ENCODE assay signal across 14 cellular contexts in the genomic region with DNA sequence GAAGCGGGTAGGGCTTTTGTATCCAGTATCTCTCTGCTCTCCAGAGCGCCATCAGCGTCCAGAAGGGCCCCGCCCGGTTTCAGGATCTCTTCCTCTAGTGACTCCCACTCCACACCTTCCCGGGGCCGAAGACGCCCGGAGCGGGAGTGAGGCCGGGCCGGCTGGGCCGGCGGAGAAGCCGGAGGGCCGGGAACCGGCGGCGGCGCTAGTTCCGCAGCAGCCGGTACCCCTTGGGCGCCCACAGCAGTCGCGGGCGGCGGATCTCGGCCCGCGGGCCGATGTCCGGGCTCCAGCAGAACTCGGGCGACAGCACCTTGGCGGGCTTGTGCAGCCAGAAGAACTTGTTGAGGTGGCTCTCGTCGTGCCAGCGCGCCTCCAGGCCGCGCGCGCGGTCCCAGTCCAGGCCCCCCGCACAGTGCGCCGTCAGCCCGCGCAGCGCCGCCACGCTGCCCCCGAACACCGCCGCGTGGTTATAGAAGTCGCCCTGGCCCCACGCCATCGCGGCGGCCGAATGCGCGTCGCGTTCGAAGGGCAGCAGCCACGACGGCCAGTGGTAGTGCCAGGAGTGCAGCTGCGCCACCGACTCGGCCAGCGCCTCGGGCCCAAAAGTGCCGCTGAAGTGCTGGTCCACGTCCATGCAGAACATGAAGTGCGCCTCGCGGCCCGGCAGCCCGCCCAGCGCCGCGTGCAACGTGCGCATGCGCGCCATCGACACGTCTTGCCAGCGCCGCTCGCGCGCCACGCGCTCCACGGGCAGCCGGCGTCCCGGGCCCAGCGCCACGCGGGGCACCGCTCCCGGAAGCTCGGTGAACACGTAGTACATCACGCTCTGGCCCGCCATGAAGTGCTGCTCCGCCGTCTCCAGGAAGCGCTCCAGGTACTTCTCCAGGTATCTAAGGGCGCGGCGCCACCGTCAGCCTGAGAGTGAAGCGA. TPM values are rescaled to one million over a fixed set of nuclear protein-coding genes. Genes with fewer than 3 reads are reported as not detected.
DNase-seq lines count a peak whose midpoint lies in the region; ATAC-seq and TF ChIP-seq lines count a peak whose summit lies in the region.
"Had no signal": no experiment of that assay in that cellular context is flagged by ENCODE, and none has a peak within 500 bp of the region (broad histone marks: within the 10 kb centered on the region; RNA-seq: fewer than 3 reads in every experiment).

No MANE protein-coding gene starts in this region.

- TF ChIP-seq POLR2A in thyroid gland (IDR thresholded peaks at IDR 0.05), result no peak

- no peaks in the 10 kb centered on the region for H3K79me2 ChIP-seq in fibroblast of lung (ENCODE audit: control insufficient read depth, insufficient read depth, low read length)

- peaks cover 3% of the 10 kb centered on the region for H3K27me3 ChIP-seq in fibroblast of lung (ENCODE audit: control insufficient read depth, insufficient read depth, low read length)
- H3K27me3 ChIP-seq in thyroid gland, result no peaks in the 10 kb centered on the region
- H3K27me3 ChIP-seq: adrenal gland had no signal

- H3K36me3 ChIP-seq in fibroblast of lung (ENCODE audit: control insufficient read depth, insufficient read depth, low read length) (no peaks in the 10 kb centered on the region), mucosa of descending colon (ENCODE audit: low read depth) (no peaks in the 10 kb centered on the region), thyroid gland (no peaks in the 10 kb centered on the region)
- H3K36me3 ChIP-seq: adrenal gland had no signal

- DNase-seq in activated CD4-positive, alpha-beta T cell treated with anti-CD3 and anti-CD28 coated beads for 48 hours, result peak; percentile 20
- DNase-seq in activated CD4-positive, alpha-beta T cell treated with anti-CD3 and anti-CD28 coated beads, Interleukin-2, amount 50 U/mL, for 1 hour, result no peak
- DNase-seq in fibroblast of lung (ENCODE audit: low read depth in 2 of 2) (peak in 1 of 2 donors; percentile 25), mucosa of descending colon (no peak), thyroid gland (peak; percentile 41 to 50)
- DNase-seq in activated CD8-positive, alpha-beta memory T cell treated with anti-CD3 and anti-CD28 coated beads, Interleukin-2, amount 50 U/mL, for 48 hours, result no peak
- DNase-seq: activated CD4-positive, alpha-beta T cell treated with anti-CD3 and anti-CD28 coated beads, Interleukin-2, amount 10 ng/mL, durations not matched to agents 7 days and 5 days; GF-D8 had no signal

- H3K4me1 ChIP-seq in fibroblast of lung (ENCODE audit: control insufficient read depth, extremely low read depth, insufficient read depth, low read length) (no peaks in the 10 kb centered on the region), mucosa of descending colon (ENCODE audit: low read depth) (no peaks in the 10 kb centered on the region), thyroid gland (peaks cover under 1 to 28% of the 10 kb centered on the region in 2 donors)

- H3K4me3 ChIP-seq in fibroblast of lung (replicated peaks in 1 of 4; ENCODE audit: control extremely low read depth in 1 of 4, insufficient read depth in 1 of 4, low read depth in 3 of 4, low read length in 4 of 4) (no peak overlapping the region), mucosa of descending colon (no peak overlapping the region), thyroid gland (replicated peaks in 1 of 3) (peak overlapping the region in 1 of 3 donors; percentile 13)

- peak overlapping the region; percentile 51 for H3K4me2 ChIP-seq in fibroblast of lung (ENCODE audit: extremely low read depth, insufficient read depth, low read length)

- H3K9me3 ChIP-seq in fibroblast of lung (ENCODE audit: control insufficient read depth, insufficient read depth, low read depth, low read length), result no peaks in the 10 kb centered on the region
- H3K9me3 ChIP-seq in mucosa of descending colon, result no peaks in the 10 kb centered on the region
- no peaks in the 10 kb centered on the region for H3K9me3 ChIP-seq in thyroid gland
- H3K9me3 ChIP-seq: adrenal gland had no signal

- intact Hi-C loops in mucosa of descending colon (cut with DNase I, micrococcal nuclease), result no loop called here
- intact Hi-C loops in thyroid gland (cut with DNase I), result no loop called here

- no peak overlapping the region for H3K9ac ChIP-seq in fibroblast of lung (ENCODE audit: insufficient read depth, low read length)

- ATAC-seq in mucosa of descending colon, result peak; percentile 50
- ATAC-seq in HG02885 (IDR thresholded peaks at IDR 0.05; ENCODE audit: poor library complexity, unreplicated experiment), result no peak
- ATAC-seq in GM19455 (IDR thresholded peaks at IDR 0.05; ENCODE audit: unreplicated experiment), result no peak

- peak overlapping the region; percentile 49 for H2AFZ ChIP-seq in fibroblast of lung (ENCODE audit: low read length)

- no peaks in the 10 kb centered on the region for H4K20me1 ChIP-seq in fibroblast of lung (ENCODE audit: control insufficient read depth, extremely low read depth, insufficient read depth, low read length)

- TF ChIP-seq CTCF in fibroblast of lung (conservative IDR thresholded peaks at IDR 0.05 in 1 of 2, IDR thresholded peaks at IDR 0.05 in 1 of 2; ENCODE audit: low read depth in 1 of 2, low read length in 2 of 2), result no peak
- TF ChIP-seq CTCF in mucosa of descending colon (IDR thresholded peaks at IDR 0.05), result no peak
- no peak for TF ChIP-seq CTCF in thyroid gland (IDR thresholded peaks at IDR 0.05)

- 41 to 100% methylated on average over 5 to 29 of the region's 118 CpGs for WGBS in thyroid gland, 2 donors

- H3K27ac ChIP-seq in fibroblast of lung (ENCODE audit: insufficient read depth, low read length), result no peak overlapping the region
- no peak overlapping the region for H3K27ac ChIP-seq in thyroid gland
- H3K27ac ChIP-seq: adrenal gland had no signal

RNA-seq across cellular contexts. Expression of a gene that starts 14.1 kb away (rescaled TPM):
- total RNA-seq in fibroblast of lung (not detected in 2 replicates), mucosa of descending colon (not detected), thyroid gland (under 1 TPM in 1 of 4 donors, not detected in 3; 0.89 TPM)
- polyA plus RNA-seq in fibroblast of lung, result not detected in 2 replicates
- polyA plus RNA-seq in fibroblast of lung (2012), result not detected in 2 replicates
- polyA minus RNA-seq in fibroblast of lung (ENCODE audit: low replicate concordance), result not detected in 2 replicates
- total RNA-seq: A172; activated CD4-positive, alpha-beta T cell treated with anti-CD3 and anti-CD28 coated beads, Interleukin-2, amount 10 ng/mL, durations not matched to agents 7 days and 5 days; natural killer cell treated with Interleukin-12 subunit alpha and Interleukin-12 subunit beta and Interleukin-15 and Interleukin-18, amount 100 ng/mL, for 72 hours; SK-MEL-5 had no signal

RNA-seq across cellular contexts. Expression of a gene that starts 50.5 kb away (rescaled TPM):
- total RNA-seq in fibroblast of lung, result 3.1 and 3.8 TPM in 2 replicates
- polyA plus RNA-seq in fibroblast of lung, result 5.0 and 5.7 TPM in 2 replicates
- 13.6 and 14.8 TPM in 2 replicates for polyA plus RNA-seq in fibroblast of lung (2012)
- 28.8 and 32.5 TPM in 2 replicates for polyA minus RNA-seq in fibroblast of lung (ENCODE audit: low replicate concordance)
- 10 to 100 TPM; 12.1 to 33.3 (median 13.7) TPM for total RNA-seq in mucosa of descending colon
- total RNA-seq in thyroid gland, result 10 to 100 TPM; 20.7 to 44.1 (median 26.7) TPM

Comparison
In these comparisons a context has a peak if more than half of its experiments do, and no peak if none do; other contexts are left out.
1. DNase-seq: peak in activated CD4-positive, alpha-beta T cell treated with anti-CD3 and anti-CD28 coated beads for 48 hours (single experiment) and thyroid gland (2 of 2); none in activated CD4-positive, alpha-beta T cell treated with anti-CD3 and anti-CD28 coated beads, Interleukin-2, amount 50 U/mL, for 1 hour (single experiment), mucosa of descending colon (0 of 3) and activated CD8-positive, alpha-beta memory T cell treated with anti-CD3 and anti-CD28 coated beads, Interleukin-2, amount 50 U/mL, for 48 hours (single experiment).